22 cellular contexts compared by ENCODE assay signal in genomic region chr3:76724706-76725105, GRCh38.
"Had no signal": no experiment of that assay in that cellular context is flagged by ENCODE, and none has a peak within 500 bp of the region (broad histone marks: within the 10 kb centered on the region; RNA-seq: fewer than 3 reads in every experiment).

No MANE protein-coding gene starts in this region.

- H3K4me3 Mint-ChIP-seq: brain; effector memory CD8-positive, alpha-beta T cell; naive thymus-derived CD4-positive, alpha-beta T cell; T-helper 1 cell treated with Interleukin-12 subunit alpha and Interleukin-12 subunit beta and Interleukin-4 antibody, amounts not matched to agents 30 μg/mL and 1 μg/mL, for 36 hours; type B pancreatic cell; WTC11 had no signal

- H3K36me3 ChIP-seq: esophagus squamous epithelium, heart right ventricle, lower lobe of right lung, sigmoid colon, thoracic aorta had no signal

- H3K9me3 Mint-ChIP-seq: brain, type B pancreatic cell had no signal

- H3K4me1 Mint-ChIP-seq: naive thymus-derived CD4-positive, alpha-beta T cell had no signal

- H3K36me3 Mint-ChIP-seq: activated naive CD4-positive, alpha-beta T cell treated with anti-CD3 and anti-CD28 coated beads, Interleukin-2, amount 50 U/mL, for 72 hours; brain; naive thymus-derived CD4-positive, alpha-beta T cell; type B pancreatic cell; WTC11 had no signal

- H3K27me3 Mint-ChIP-seq: brain; effector memory CD8-positive, alpha-beta T cell; naive thymus-derived CD4-positive, alpha-beta T cell; type B pancreatic cell had no signal

- H3K27me3 ChIP-seq: dorsolateral prefrontal cortex, esophagus squamous epithelium, heart right ventricle, sigmoid colon had no signal

- ATAC-seq: activated naive CD4-positive, alpha-beta T cell treated with anti-CD3 and anti-CD28 coated beads, Interleukin-2, amount 50 U/mL, for 72 hours; effector memory CD8-positive, alpha-beta T cell; heart right ventricle; left lobe of liver; lower lobe of right lung; naive thymus-derived CD4-positive, alpha-beta T cell; WTC11 had no signal

- H3K27ac Mint-ChIP-seq: activated naive CD4-positive, alpha-beta T cell treated with anti-CD3 and anti-CD28 coated beads, Interleukin-2, amount 50 U/mL, for 72 hours; brain; effector memory CD8-positive, alpha-beta T cell; naive thymus-derived CD4-positive, alpha-beta T cell; T-helper 1 cell treated with Interleukin-12 subunit alpha and Interleukin-12 subunit beta and Interleukin-4 antibody, amounts not matched to agents 30 μg/mL and 1 μg/mL, for 36 hours; type B pancreatic cell; WTC11 had no signal

- H3K27ac ChIP-seq: dorsolateral prefrontal cortex, esophagus squamous epithelium, heart right ventricle, lower lobe of right lung, sigmoid colon, thoracic aorta had no signal

- H3K9me3 ChIP-seq: esophagus squamous epithelium, heart right ventricle, lower lobe of right lung, sigmoid colon, thoracic aorta had no signal

- DNase-seq: activated gamma-delta T cell treated with Interleukin-2 at 50 U/mL for 16 hours; activated T-cell treated with anti-CD3 and anti-CD28 coated beads, Interleukin-2, amount 50 U/mL, for 1 hour; aorta; central memory CD4-positive, alpha-beta T cell; dorsolateral prefrontal cortex; effector memory CD8-positive, alpha-beta T cell; esophagus squamous epithelium; heart right ventricle; lower lobe of right lung; naive thymus-derived CD4-positive, alpha-beta T cell; retina; sigmoid colon; stimulated activated CD4-positive, alpha-beta T cell treated with anti-CD3 and anti-CD28 coated beads, Interleukin-4, amount 100 ng/mL, for 1 hour; stimulated activated naive CD4-positive, alpha-beta T cell; T1000 had no signal

- H3K4me3 ChIP-seq: dorsolateral prefrontal cortex, esophagus squamous epithelium, heart right ventricle, lower lobe of right lung, sigmoid colon, thoracic aorta had no signal

- H3K4me1 ChIP-seq: esophagus squamous epithelium, heart right ventricle, lower lobe of right lung, sigmoid colon had no signal
